In genomic region chr6:29528988-29529560, GRCh38 we compare ENCODE assay signal across 25 cellular contexts. TPM values are rescaled to one million over a fixed set of nuclear protein-coding genes. Genes with fewer than 3 reads are reported as not detected.
DNase-seq lines count a peak whose midpoint lies in the region; ATAC-seq, FAIRE-seq and TF ChIP-seq lines count a peak whose summit lies in the region.
"Had no signal": no experiment of that assay in that cellular context is flagged by ENCODE, and none has a peak within 500 bp of the region (broad histone marks: within the 10 kb centered on the region; RNA-seq: fewer than 3 reads in every experiment).

No MANE protein-coding gene starts in this region.

- 80 to 90% methylated on average over 2 of the region's 2 CpGs for WGBS in endodermal cell (ENCODE audit: insufficient coverage in 1 of 2, insufficient read length in 1 of 2), 2 experiments
- WGBS in lung, 2 donors, result 80 to 81% methylated on average over 2 of the region's 2 CpGs

- no peak overlapping the region for H3K4me3 Mint-ChIP-seq in endodermal cell
- H3K4me3 Mint-ChIP-seq: CD4-positive, alpha-beta memory T cell; GM23338 had no signal

- no peak for TF ChIP-seq POLR2A in breast epithelium (IDR thresholded peaks at IDR 0.05)

- no peak overlapping the region for H3K27ac ChIP-seq in HEK293 (ENCODE audit: extremely low read depth, low read depth, low read length)
- H3K27ac ChIP-seq in endodermal cell (ENCODE audit: low read depth, low read length), result no peak overlapping the region
- no peak overlapping the region for H3K27ac ChIP-seq in lung (ENCODE audit: low read depth in 1 of 2, low read length in 1 of 2)
- H3K27ac ChIP-seq in breast epithelium, result no peak overlapping the region

- H3K4me1 ChIP-seq in HEK293 (ENCODE audit: control insufficient read depth, insufficient read depth, low read length) (no peaks in the 10 kb centered on the region), endodermal cell (ENCODE audit: control insufficient read depth, insufficient read depth, low read length) (no peaks in the 10 kb centered on the region), lung (ENCODE audit: control insufficient read depth in 2 of 2, insufficient read depth in 2 of 2, low read length in 2 of 2) (no peaks in the 10 kb centered on the region), breast epithelium (no peaks in the 10 kb centered on the region)
- H3K4me1 ChIP-seq: HAP-1 had no signal

- POLR2A ChIA-PET in HEK293 (lab: Yijun Ruan, JAX), result interaction anchor here (0.6 kb wide), 1 partner anchor 68 kb away, joined by 5 read pairs; no protein-coding TSS in a partner anchor

- TF ChIP-seq CTCF in HEK293 (tag by site-specific recombination; IDR thresholded peaks at IDR 0.05) (no peak), bronchial epithelial cell (IDR thresholded peaks at IDR 0.05; ENCODE audit: insufficient read depth, low read length, severe bottlenecking) (no peak), endodermal cell (conservative IDR thresholded peaks at IDR 0.05) (no peak), lung (IDR thresholded peaks at IDR 0.05; ENCODE audit: control extremely low read depth, extremely low read depth) (no peak), breast epithelium (IDR thresholded peaks at IDR 0.05) (no peak)

- H3K27me3 ChIP-seq in bronchial epithelial cell (ENCODE audit: control insufficient read depth, insufficient read depth, low read length) (no peaks in the 10 kb centered on the region), endodermal cell (ENCODE audit: control insufficient read depth, insufficient read depth, low read length, poor library complexity, severe bottlenecking) (no peaks in the 10 kb centered on the region), lung (ENCODE audit: control insufficient read depth, insufficient read depth) (no peaks in the 10 kb centered on the region), breast epithelium (no peaks in the 10 kb centered on the region)

- ATAC-seq in lung (ENCODE audit: insufficient read depth, low FRiP score) (no peak), GM18868 (IDR thresholded peaks at IDR 0.05; ENCODE audit: unreplicated experiment) (no peak), GM19324 (IDR thresholded peaks at IDR 0.05; ENCODE audit: low FRiP score, unreplicated experiment) (no peak)
- ATAC-seq: GM23338 had no signal

- CTCF ChIA-PET in HEK293 (lab: Yijun Ruan, JAX), result no interaction called here

- no peaks in the 10 kb centered on the region for H3K36me3 Mint-ChIP-seq in endodermal cell (ENCODE audit: low read depth)
- H3K36me3 Mint-ChIP-seq: CD4-positive, alpha-beta memory T cell had no signal

- DNase-seq in bronchial epithelial cell (ENCODE audit: low read depth), result no peak
- DNase-seq in endodermal cell, result peak; percentile 19
- peak; percentile 22 for DNase-seq in lung (ENCODE audit: low spot score)
- no peak for DNase-seq in ureter (ENCODE audit: low spot score)
- no peak for DNase-seq in breast epithelium (ENCODE audit: low spot score in 2 of 2)
- DNase-seq: C1 segment of cervical spinal cord; Calu3; CD4-positive, alpha-beta memory T cell; COR-L47; DMS53; DMS79 treated with DMSO at 0.1 percent for 48 hours; GF-D8 had no signal

- no peaks in the 10 kb centered on the region for H3K36me3 ChIP-seq in HEK293 (ENCODE audit: control insufficient read depth in 2 of 2, insufficient read depth in 1 of 2, low read length in 2 of 2)
- no peaks in the 10 kb centered on the region for H3K36me3 ChIP-seq in bronchial epithelial cell (ENCODE audit: control insufficient read depth, insufficient read depth, low read length)
- no peaks in the 10 kb centered on the region for H3K36me3 ChIP-seq in endodermal cell (ENCODE audit: control insufficient read depth, insufficient read depth, low read length)
- H3K36me3 ChIP-seq in lung (ENCODE audit: control insufficient read depth in 2 of 2, insufficient read depth in 2 of 2, low read length in 2 of 2), result no peaks in the 10 kb centered on the region
- no peaks in the 10 kb centered on the region for H3K36me3 ChIP-seq in breast epithelium
- H3K36me3 ChIP-seq: HAP-1 had no signal

- H3K9me3 ChIP-seq in HEK293 (ENCODE audit: control insufficient read depth, insufficient read depth, low read depth, low read length) (no peaks in the 10 kb centered on the region), endodermal cell (ENCODE audit: control insufficient read depth, low read length) (peaks cover 9% of the 10 kb centered on the region), lung (ENCODE audit: control insufficient read depth in 2 of 2, insufficient read depth in 1 of 2, low read length in 1 of 2) (no peaks in the 10 kb centered on the region), breast epithelium (no peaks in the 10 kb centered on the region)
- H3K9me3 ChIP-seq: HAP-1 had no signal

- H3K4me1 Mint-ChIP-seq in endodermal cell, result no peaks in the 10 kb centered on the region

- peaks cover 6% of the 10 kb centered on the region for H3K9me3 Mint-ChIP-seq in endodermal cell

- H3K9ac ChIP-seq in endodermal cell (ENCODE audit: extremely low read depth, low read length, poor library complexity, severe bottlenecking), result no peak overlapping the region

- H3K27me3 Mint-ChIP-seq in endodermal cell (ENCODE audit: insufficient read depth), result peaks cover 1% of the 10 kb centered on the region

- H3K27ac Mint-ChIP-seq in endodermal cell, result no peak overlapping the region

- intact Hi-C loops in breast epithelium (cut with DNase I; ENCODE audit: low total_unique reads), result no loop called here

- peak; percentile 43 for FAIRE-seq in bronchial epithelial cell (lab: Jason Lieb, UNC)
- FAIRE-seq: GM12891, GM18507, H54 had no signal

- H3K4me3 ChIP-seq in HEK293 (ENCODE audit: low read depth, low read length) (no peak overlapping the region), bronchial epithelial cell (ENCODE audit: low read depth, low read length) (no peak overlapping the region), endodermal cell (ENCODE audit: low read length) (no peak overlapping the region), lung (no peak overlapping the region), breast epithelium (no peak overlapping the region)
- H3K4me3 ChIP-seq: GM23338, HAP-1 had no signal

TF ChIP-seq in HEK293, 187 proteins besides CTCF, POLR2A, EP300 and RAD21:
- TF ChIP-seq MEIS1 (CRISPR knock-in tag; IDR thresholded peaks at IDR 0.05; ENCODE audit: borderline replicate concordance) (no peak), ZBTB7A (tag by site-specific recombination; IDR thresholded peaks at IDR 0.05; ENCODE audit: low read depth) (no peak), ZNF362 (tag by site-specific recombination; IDR thresholded peaks at IDR 0.05) (no peak), ZNF311 (tag by site-specific recombination; IDR thresholded peaks at IDR 0.05; ENCODE audit: borderline replicate concordance) (no peak), PATZ1 (tag by site-specific recombination; IDR thresholded peaks at IDR 0.05) (no peak)
- TF ChIP-seq, protein P1, sequence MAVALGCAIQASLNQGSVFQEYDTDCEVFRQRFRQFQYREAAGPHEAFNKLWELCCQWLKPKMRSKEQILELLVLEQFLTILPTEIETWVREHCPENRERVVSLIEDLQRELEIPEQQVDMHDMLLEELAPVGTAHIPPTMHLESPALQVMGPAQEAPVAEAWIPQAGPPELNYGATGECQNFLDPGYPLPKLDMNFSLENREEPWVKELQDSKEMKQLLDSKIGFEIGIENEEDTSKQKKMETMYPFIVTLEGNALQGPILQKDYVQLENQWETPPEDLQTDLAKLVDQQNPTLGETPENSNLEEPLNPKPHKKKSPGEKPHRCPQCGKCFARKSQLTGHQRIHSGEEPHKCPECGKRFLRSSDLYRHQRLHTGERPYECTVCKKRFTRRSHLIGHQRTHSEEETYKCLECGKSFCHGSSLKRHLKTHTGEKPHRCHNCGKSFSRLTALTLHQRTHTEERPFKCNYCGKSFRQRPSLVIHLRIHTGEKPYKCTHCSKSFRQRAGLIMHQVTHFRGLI (tag by site-specific recombination; IDR thresholded peaks at IDR 0.05), result peak; percentile 22; the same call in 1 of the 2 replicates

RNA-seq across cellular contexts. Expression of gene UBD, which starts 30.5 kb away (rescaled TPM):
- total RNA-seq in bronchial epithelial cell, result not detected in 2 replicates
- total RNA-seq in endodermal cell, result not detected
- 0.21 TPM for polyA plus RNA-seq in endodermal cell (2013, experiment 1 of 2)
- not detected for polyA plus RNA-seq in endodermal cell (2013, experiment 2 of 2)
- 10 to 100 TPM in 1 of 2 donors, 1 to 10 TPM in 1; 2.1 to 15.1 TPM for total RNA-seq in lung
- polyA plus RNA-seq in lung, result 10 to 100 TPM in 1 of 2 donors, 1 to 10 TPM in 1; 2.1 to 19.4 TPM
- total RNA-seq in ureter, result 8.8 TPM
- 1 to 10 TPM in 2 of 3 donors, under 1 TPM in 1; 0.80 to 2.9 (median 2.0) TPM for total RNA-seq in breast epithelium
- total RNA-seq: A172; A673; CD4-positive, alpha-beta memory T cell; GM23338 had no signal
- polyA plus RNA-seq: BJ; CD4-positive, alpha-beta memory T cell; GM23338 had no signal

RNA-seq across cellular contexts. Expression of gene MAS1L, which starts 41.3 kb away (rescaled TPM):
- total RNA-seq in bronchial epithelial cell (not detected in 2 replicates), endodermal cell (not detected), lung (not detected), ureter (not detected), breast epithelium (under 1 TPM in 1 of 3 donors, not detected in 2; 0.48 TPM)
- polyA plus RNA-seq in endodermal cell (2013, experiment 1 of 2), result not detected
- not detected for polyA plus RNA-seq in endodermal cell (2013, experiment 2 of 2)
- polyA plus RNA-seq in lung, result not detected
- total RNA-seq: A172; A673; Calu3; CD4-positive, alpha-beta memory T cell; Daoy; G401; GM23338 had no signal
- polyA plus RNA-seq: BJ; CD4-positive, alpha-beta memory T cell; GM23338 had no signal

RNA-seq across cellular contexts. Expression of gene OR2H2, which starts 55.8 kb away (rescaled TPM):
- total RNA-seq in bronchial epithelial cell (not detected in 2 replicates), endodermal cell (not detected), lung (not detected), ureter (not detected), breast epithelium (not detected)
- not detected for polyA plus RNA-seq in endodermal cell (2013, experiment 1 of 2)
- not detected for polyA plus RNA-seq in endodermal cell (2013, experiment 2 of 2)
- not detected for polyA plus RNA-seq in lung
- total RNA-seq: A172; A673; Calu3; CD4-positive, alpha-beta memory T cell; Daoy; G401; GM23338 had no signal
- polyA plus RNA-seq: BJ; CD4-positive, alpha-beta memory T cell had no signal

Comparison
In these comparisons a context has a peak if more than half of its experiments do, and no peak if none do; other contexts are left out.
1. DNase-seq: peak in endodermal cell (single experiment) and lung (single experiment); none in bronchial epithelial cell (single experiment), ureter (single experiment) and breast epithelium (0 of 2).